12 cellular contexts compared by ENCODE assay signal in the genomic region with DNA sequence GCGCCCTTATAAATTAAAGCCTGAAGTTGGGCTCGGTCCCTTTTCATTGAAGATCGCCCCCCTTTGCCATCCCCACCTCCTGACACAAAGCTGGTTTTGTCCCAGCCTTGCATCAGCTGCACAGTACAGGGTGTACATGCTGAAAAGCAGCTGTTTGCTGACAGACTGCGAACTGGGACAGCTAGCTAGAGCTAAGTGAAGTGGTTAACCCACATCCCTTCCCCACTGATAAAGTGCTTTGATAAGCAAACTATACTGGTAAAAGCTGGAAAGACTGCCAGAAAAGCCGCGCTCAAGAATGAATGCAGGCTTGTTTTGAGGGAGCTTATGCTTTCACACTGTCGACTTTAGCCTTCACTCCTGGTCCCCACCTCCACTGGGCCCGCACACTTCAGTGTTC.
DNase-seq lines count a peak whose midpoint lies in the region; ATAC-seq and TF ChIP-seq lines count a peak whose summit lies in the region.
"Had no signal": no experiment of that assay in that cellular context is flagged by ENCODE, and none has a peak within 500 bp of the region (broad histone marks: within the 10 kb centered on the region; RNA-seq: fewer than 3 reads in every experiment).

No MANE protein-coding gene starts in this region.

- CTCF ChIA-PET in activated CD4-positive, alpha-beta T cell treated with anti-CD3 and anti-CD28 coated beads for 36 hours (lab: Charles Lee): interaction anchor here (0.6 to 1.1 kb wide), 3 partner anchors 12 to 433 kb away, joined by 3 to 4 read pairs (median 3); no protein-coding TSS in a partner anchor

- peak overlapping the region; percentile 61 for H2AFZ ChIP-seq in smooth muscle cell (ENCODE audit: low read depth)

- peak; percentile 24 for DNase-seq in activated CD4-positive, alpha-beta T cell treated with anti-CD3 and anti-CD28 coated beads for 36 hours
- no peak for DNase-seq in activated CD4-positive, alpha-beta T cell treated with anti-CD3 and anti-CD28 coated beads for 1 hour
- peak; percentile 6 to 18 (median 11) for DNase-seq in T-helper 17 cell
- peak; percentile 32 for DNase-seq in amniotic epithelial cell (ENCODE audit: low read depth)
- no peak for DNase-seq in smooth muscle cell (lab: John Stamatoyannopoulos, UW; ENCODE audit: unreplicated experiment)
- no peak for DNase-seq in epidermal melanocyte (ENCODE audit: insufficient read length, low spot score)
- no peak for DNase-seq in NCI-H146 (lab: John Stamatoyannopoulos, UW)
- no peak for DNase-seq in G401 (ENCODE audit: low spot score)
- DNase-seq: adrenal gland, EL, NCI-H1436 treated with DMSO at 0.1 percent for 48 hours, sigmoid colon had no signal

- H3K36me3 ChIP-seq in smooth muscle cell (ENCODE audit: low read depth): no peaks in the 10 kb centered on the region
- H3K36me3 ChIP-seq: adrenal gland, sigmoid colon had no signal

- H3K27ac Mint-ChIP-seq in activated CD4-positive, alpha-beta T cell treated with anti-CD3 and anti-CD28 coated beads for 36 hours: no peak overlapping the region
- H3K27ac Mint-ChIP-seq in T-helper 17 cell: no peak overlapping the region

- no peaks in the 10 kb centered on the region for H3K79me2 ChIP-seq in smooth muscle cell (ENCODE audit: low read depth)

- H3K27ac ChIP-seq in smooth muscle cell (ENCODE audit: low read depth): no peak overlapping the region
- H3K27ac ChIP-seq: adrenal gland, sigmoid colon had no signal

- no peak for TF ChIP-seq CTCF in smooth muscle cell (IDR thresholded peaks at IDR 0.05; ENCODE audit: borderline replicate concordance, insufficient read depth, poor library complexity, severe bottlenecking)

- H3K4me1 Mint-ChIP-seq in activated CD4-positive, alpha-beta T cell treated with anti-CD3 and anti-CD28 coated beads for 36 hours: peaks cover 35% of the 10 kb centered on the region
- peaks cover 30% of the 10 kb centered on the region for H3K4me1 Mint-ChIP-seq in T-helper 17 cell

- H3K27me3 ChIP-seq in smooth muscle cell (ENCODE audit: low read depth): peaks cover 10% of the 10 kb centered on the region
- H3K27me3 ChIP-seq: adrenal gland, sigmoid colon had no signal

- peak; percentile 80 for ATAC-seq in activated CD4-positive, alpha-beta T cell treated with anti-CD3 and anti-CD28 coated beads for 36 hours
- ATAC-seq in T-helper 17 cell: peak; percentile 100

- no peak overlapping the region for H3K4me3 ChIP-seq in smooth muscle cell
- H3K4me3 ChIP-seq: adrenal gland, sigmoid colon had no signal

- in situ Hi-C loops in G401 (cut with HindIII; ENCODE audit: low sequenced_read_pairs): no loop called here

- 26% methylated on average over 8 of the region's 8 CpGs for WGBS in smooth muscle cell (ENCODE audit: low lambda C conversion rate)

- no peaks in the 10 kb centered on the region for H3K36me3 Mint-ChIP-seq in activated CD4-positive, alpha-beta T cell treated with anti-CD3 and anti-CD28 coated beads for 36 hours (ENCODE audit: low read depth)
- peaks cover 3% of the 10 kb centered on the region for H3K36me3 Mint-ChIP-seq in T-helper 17 cell (ENCODE audit: low read depth)

- H3F3A ChIP-seq in smooth muscle cell (ENCODE audit: low read depth): no peaks in the 10 kb centered on the region

- H3K4me2 ChIP-seq in smooth muscle cell: peak overlapping the region; percentile 47

- intact Hi-C loops in activated CD4-positive, alpha-beta T cell treated with anti-CD3 and anti-CD28 coated beads for 36 hours (cut with DNase I, micrococcal nuclease): loop anchor here in 1 of 2 experiments (5.0 kb wide), 1 partner anchor 426 kb away; no protein-coding TSS in a partner anchor

- H3K4me1 ChIP-seq in smooth muscle cell (ENCODE audit: low read depth): no peaks in the 10 kb centered on the region
- H3K4me1 ChIP-seq: adrenal gland, sigmoid colon had no signal

- no peaks in the 10 kb centered on the region for H3K27me3 Mint-ChIP-seq in activated CD4-positive, alpha-beta T cell treated with anti-CD3 and anti-CD28 coated beads for 36 hours
- H3K27me3 Mint-ChIP-seq in T-helper 17 cell: no peaks in the 10 kb centered on the region

- H3K9me3 Mint-ChIP-seq in activated CD4-positive, alpha-beta T cell treated with anti-CD3 and anti-CD28 coated beads for 36 hours (ENCODE audit: low read depth): no peaks in the 10 kb centered on the region

- no peak overlapping the region for H3K9ac ChIP-seq in smooth muscle cell (ENCODE audit: low read depth)

- no peaks in the 10 kb centered on the region for H3K9me3 ChIP-seq in T-helper 17 cell (ENCODE audit: control insufficient read depth, low read length, poor library complexity, severe bottlenecking)
- H3K9me3 ChIP-seq in smooth muscle cell (replicated peaks; ENCODE audit: low read depth): no peaks in the 10 kb centered on the region
- H3K9me3 ChIP-seq: adrenal gland, sigmoid colon had no signal

- H4K20me1 ChIP-seq in smooth muscle cell (ENCODE audit: low read depth): no peaks in the 10 kb centered on the region

- POLR2A ChIA-PET in activated CD4-positive, alpha-beta T cell treated with anti-CD3 and anti-CD28 coated beads for 36 hours (lab: Charles Lee): no interaction called here

- no peak overlapping the region for H3K4me3 Mint-ChIP-seq in activated CD4-positive, alpha-beta T cell treated with anti-CD3 and anti-CD28 coated beads for 36 hours
- peak overlapping the region; percentile 67 for H3K4me3 Mint-ChIP-seq in T-helper 17 cell

Comparison
In these comparisons a context has a peak if more than half of its experiments do, and no peak if none do; other contexts are left out.
1. DNase-seq: peak in activated CD4-positive, alpha-beta T cell treated with anti-CD3 and anti-CD28 coated beads for 36 hours (single experiment), T-helper 17 cell (3 of 3) and amniotic epithelial cell (single experiment); none in activated CD4-positive, alpha-beta T cell treated with anti-CD3 and anti-CD28 coated beads for 1 hour (single experiment), smooth muscle cell (single experiment), epidermal melanocyte (single experiment), NCI-H146 (single experiment) and G401 (single experiment).